1 cellular context compared by ENCODE assay signal in the genomic region with DNA sequence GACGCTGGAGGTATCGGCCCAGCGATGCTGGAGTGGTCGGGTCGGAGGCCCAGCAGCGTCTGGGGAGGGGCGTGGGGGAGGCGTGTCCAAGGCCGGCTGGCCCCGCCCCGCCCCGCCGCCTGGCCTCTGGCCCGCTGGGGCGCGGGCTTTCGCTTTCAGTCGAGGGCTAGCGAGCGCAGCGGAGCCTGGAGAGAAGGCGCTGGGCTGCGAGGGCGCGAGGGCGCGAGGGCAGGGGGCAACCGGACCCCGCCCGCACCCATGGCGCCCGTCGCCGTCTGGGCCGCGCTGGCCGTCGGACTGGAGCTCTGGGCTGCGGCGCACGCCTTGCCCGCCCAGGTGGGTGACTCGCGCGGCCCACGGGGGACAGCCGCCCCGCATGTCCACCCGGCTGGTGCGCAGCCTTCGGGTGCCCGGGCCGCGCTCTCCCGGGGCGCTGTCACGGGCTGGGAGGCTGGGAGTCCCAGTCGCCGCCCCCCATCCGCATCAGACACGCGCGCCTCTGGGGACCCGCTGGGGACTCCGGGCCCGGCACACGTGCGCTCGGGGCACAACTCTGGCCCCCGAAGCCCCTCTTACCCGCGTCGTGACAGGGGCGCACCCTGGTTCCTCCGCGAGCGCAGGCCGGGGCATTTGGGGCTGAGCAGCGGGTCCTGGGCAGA.
TF ChIP-seq lines count a peak whose summit lies in the region.

A gene (plus strand): TSS at position 158 of the 659 bp plus-strand sequence. CDS start 101 bp downstream, at position 259.

TF ChIP-seq in K562, 482 proteins besides CTCF, POLR2A, EP300 and RAD21 (continued from another document and continues in another):
- TF ChIP-seq, protein P1, sequence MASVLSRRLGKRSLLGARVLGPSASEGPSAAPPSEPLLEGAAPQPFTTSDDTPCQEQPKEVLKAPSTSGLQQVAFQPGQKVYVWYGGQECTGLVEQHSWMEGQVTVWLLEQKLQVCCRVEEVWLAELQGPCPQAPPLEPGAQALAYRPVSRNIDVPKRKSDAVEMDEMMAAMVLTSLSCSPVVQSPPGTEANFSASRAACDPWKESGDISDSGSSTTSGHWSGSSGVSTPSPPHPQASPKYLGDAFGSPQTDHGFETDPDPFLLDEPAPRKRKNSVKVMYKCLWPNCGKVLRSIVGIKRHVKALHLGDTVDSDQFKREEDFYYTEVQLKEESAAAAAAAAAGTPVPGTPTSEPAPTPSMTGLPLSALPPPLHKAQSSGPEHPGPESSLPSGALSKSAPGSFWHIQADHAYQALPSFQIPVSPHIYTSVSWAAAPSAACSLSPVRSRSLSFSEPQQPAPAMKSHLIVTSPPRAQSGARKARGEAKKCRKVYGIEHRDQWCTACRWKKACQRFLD (CRISPR knock-in tag; IDR thresholded peaks at IDR 0.05) = no peak
- TF ChIP-seq POLR3G (IDR thresholded peaks at IDR 0.05; ENCODE audit: extremely low read depth, insufficient read length, insufficient replicate concordance) = no peak
- TF ChIP-seq MTA1 (IDR thresholded peaks at IDR 0.05; ENCODE audit: borderline replicate concordance) = no peak
- TF ChIP-seq, protein P2, sequence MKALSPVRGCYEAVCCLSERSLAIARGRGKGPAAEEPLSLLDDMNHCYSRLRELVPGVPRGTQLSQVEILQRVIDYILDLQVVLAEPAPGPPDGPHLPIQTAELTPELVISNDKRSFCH (CRISPR knock-in tag; IDR thresholded peaks at IDR 0.05) = no peak
- TF ChIP-seq, protein P2 (tag; IDR thresholded peaks at IDR 0.05) = peak; percentile 85
- TF ChIP-seq ZNF589 (CRISPR knock-in tag; IDR thresholded peaks at IDR 0.05; ENCODE audit: low read depth) = 0 out of 2 replicates have a peak, but pooled peaks have one; percentile 33
- no peak for TF ChIP-seq RAD51 (IDR thresholded peaks at IDR 0.05; ENCODE audit: borderline replicate concordance, low read depth)
- TF ChIP-seq, protein P3, sequence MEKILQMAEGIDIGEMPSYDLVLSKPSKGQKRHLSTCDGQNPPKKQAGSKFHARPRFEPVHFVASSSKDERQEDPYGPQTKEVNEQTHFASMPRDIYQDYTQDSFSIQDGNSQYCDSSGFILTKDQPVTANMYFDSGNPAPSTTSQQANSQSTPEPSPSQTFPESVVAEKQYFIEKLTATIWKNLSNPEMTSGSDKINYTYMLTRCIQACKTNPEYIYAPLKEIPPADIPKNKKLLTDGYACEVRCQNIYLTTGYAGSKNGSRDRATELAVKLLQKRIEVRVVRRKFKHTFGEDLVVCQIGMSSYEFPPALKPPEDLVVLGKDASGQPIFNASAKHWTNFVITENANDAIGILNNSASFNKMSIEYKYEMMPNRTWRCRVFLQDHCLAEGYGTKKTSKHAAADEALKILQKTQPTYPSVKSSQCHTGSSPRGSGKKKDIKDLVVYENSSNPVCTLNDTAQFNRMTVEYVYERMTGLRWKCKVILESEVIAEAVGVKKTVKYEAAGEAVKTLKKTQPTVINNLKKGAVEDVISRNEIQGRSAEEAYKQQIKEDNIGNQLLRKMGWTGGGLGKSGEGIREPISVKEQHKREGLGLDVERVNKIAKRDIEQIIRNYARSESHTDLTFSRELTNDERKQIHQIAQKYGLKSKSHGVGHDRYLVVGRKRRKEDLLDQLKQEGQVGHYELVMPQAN (IDR thresholded peaks at IDR 0.05; ENCODE audit: borderline replicate concordance) = peak; percentile 65; the same call in 1 of the 2 replicates
- TF ChIP-seq ZNF354B (CRISPR knock-in tag; IDR thresholded peaks at IDR 0.05) = no peak
- peak; percentile 88 for TF ChIP-seq CXXC5 (CRISPR knock-in tag; IDR thresholded peaks at IDR 0.05)
- TF ChIP-seq, protein P4, sequence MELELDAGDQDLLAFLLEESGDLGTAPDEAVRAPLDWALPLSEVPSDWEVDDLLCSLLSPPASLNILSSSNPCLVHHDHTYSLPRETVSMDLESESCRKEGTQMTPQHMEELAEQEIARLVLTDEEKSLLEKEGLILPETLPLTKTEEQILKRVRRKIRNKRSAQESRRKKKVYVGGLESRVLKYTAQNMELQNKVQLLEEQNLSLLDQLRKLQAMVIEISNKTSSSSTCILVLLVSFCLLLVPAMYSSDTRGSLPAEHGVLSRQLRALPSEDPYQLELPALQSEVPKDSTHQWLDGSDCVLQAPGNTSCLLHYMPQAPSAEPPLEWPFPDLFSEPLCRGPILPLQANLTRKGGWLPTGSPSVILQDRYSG (tag; conservative IDR thresholded peaks at IDR 0.05; ENCODE audit: low read depth) = no peak
- TF ChIP-seq EWSR1 (IDR thresholded peaks at IDR 0.05; ENCODE audit: borderline replicate concordance, low read depth, partially characterized antibody) = no peak
- TF ChIP-seq FOXP1 (CRISPR knock-in tag; IDR thresholded peaks at IDR 0.05) = peak; percentile 88; the same call in 1 of the 2 replicates
- TF ChIP-seq PHF21A (IDR thresholded peaks at IDR 0.05; ENCODE audit: borderline replicate concordance, low read depth) = no peak
- peak; percentile 98 for TF ChIP-seq RBFOX2 (IDR thresholded peaks at IDR 0.05; ENCODE audit: low read depth, low read length)
- no peak for TF ChIP-seq ETV6 (IDR thresholded peaks at IDR 0.05; ENCODE audit: borderline replicate concordance in 1 of 2, low read depth in 2 of 2, low read length in 1 of 2)
- TF ChIP-seq ETV6 (CRISPR knock-in tag; IDR thresholded peaks at IDR 0.05; ENCODE audit: borderline replicate concordance) = no peak
- TF ChIP-seq TBP (optimal IDR thresholded peaks at IDR 0.05; ENCODE audit: low read depth, low read length) = peak; percentile 91
- TF ChIP-seq, protein P5, sequence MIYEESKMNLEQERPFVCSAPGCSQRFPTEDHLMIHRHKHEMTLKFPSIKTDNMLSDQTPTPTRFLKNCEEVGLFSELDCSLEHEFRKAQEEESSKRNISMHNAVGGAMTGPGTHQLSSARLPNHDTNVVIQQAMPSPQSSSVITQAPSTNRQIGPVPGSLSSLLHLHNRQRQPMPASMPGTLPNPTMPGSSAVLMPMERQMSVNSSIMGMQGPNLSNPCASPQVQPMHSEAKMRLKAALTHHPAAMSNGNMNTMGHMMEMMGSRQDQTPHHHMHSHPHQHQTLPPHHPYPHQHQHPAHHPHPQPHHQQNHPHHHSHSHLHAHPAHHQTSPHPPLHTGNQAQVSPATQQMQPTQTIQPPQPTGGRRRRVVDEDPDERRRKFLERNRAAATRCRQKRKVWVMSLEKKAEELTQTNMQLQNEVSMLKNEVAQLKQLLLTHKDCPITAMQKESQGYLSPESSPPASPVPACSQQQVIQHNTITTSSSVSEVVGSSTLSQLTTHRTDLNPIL (CRISPR knock-in tag; IDR thresholded peaks at IDR 0.05) = no peak
- no peak for TF ChIP-seq ZNF77 (CRISPR knock-in tag; IDR thresholded peaks at IDR 0.05)
- TF ChIP-seq DDX20 (tag; IDR thresholded peaks at IDR 0.05; ENCODE audit: low read depth) = no peak
- no peak for TF ChIP-seq POLR2H (tag; IDR thresholded peaks at IDR 0.05; ENCODE audit: low read depth)
- TF ChIP-seq, protein P6, sequence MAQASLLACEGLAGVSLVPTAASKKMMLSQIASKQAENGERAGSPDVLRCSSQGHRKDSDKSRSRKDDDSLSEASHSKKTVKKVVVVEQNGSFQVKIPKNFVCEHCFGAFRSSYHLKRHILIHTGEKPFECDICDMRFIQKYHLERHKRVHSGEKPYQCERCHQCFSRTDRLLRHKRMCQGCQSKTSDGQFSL (CRISPR knock-in tag; IDR thresholded peaks at IDR 0.05) = no peak
- TF ChIP-seq, protein P6 (tag; IDR thresholded peaks at IDR 0.05) = no peak
- TF ChIP-seq, protein P7, sequence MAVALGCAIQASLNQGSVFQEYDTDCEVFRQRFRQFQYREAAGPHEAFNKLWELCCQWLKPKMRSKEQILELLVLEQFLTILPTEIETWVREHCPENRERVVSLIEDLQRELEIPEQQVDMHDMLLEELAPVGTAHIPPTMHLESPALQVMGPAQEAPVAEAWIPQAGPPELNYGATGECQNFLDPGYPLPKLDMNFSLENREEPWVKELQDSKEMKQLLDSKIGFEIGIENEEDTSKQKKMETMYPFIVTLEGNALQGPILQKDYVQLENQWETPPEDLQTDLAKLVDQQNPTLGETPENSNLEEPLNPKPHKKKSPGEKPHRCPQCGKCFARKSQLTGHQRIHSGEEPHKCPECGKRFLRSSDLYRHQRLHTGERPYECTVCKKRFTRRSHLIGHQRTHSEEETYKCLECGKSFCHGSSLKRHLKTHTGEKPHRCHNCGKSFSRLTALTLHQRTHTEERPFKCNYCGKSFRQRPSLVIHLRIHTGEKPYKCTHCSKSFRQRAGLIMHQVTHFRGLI (CRISPR knock-in tag; IDR thresholded peaks at IDR 0.05) = no peak
- no peak for TF ChIP-seq SMAD2 (IDR thresholded peaks at IDR 0.05; ENCODE audit: low read depth, low read length)
- no peak for TF ChIP-seq GABPB2 (CRISPR knock-in tag; conservative IDR thresholded peaks at IDR 0.05)
- TF ChIP-seq, protein P8, sequence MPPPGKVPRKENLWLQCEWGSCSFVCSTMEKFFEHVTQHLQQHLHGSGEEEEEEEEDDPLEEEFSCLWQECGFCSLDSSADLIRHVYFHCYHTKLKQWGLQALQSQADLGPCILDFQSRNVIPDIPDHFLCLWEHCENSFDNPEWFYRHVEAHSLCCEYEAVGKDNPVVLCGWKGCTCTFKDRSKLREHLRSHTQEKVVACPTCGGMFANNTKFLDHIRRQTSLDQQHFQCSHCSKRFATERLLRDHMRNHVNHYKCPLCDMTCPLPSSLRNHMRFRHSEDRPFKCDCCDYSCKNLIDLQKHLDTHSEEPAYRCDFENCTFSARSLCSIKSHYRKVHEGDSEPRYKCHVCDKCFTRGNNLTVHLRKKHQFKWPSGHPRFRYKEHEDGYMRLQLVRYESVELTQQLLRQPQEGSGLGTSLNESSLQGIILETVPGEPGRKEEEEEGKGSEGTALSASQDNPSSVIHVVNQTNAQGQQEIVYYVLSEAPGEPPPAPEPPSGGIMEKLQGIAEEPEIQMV (tag; conservative IDR thresholded peaks at IDR 0.05; ENCODE audit: low read depth) = no peak
- no peak for TF ChIP-seq ZNF436 (CRISPR knock-in tag; IDR thresholded peaks at IDR 0.05)
- no peak for TF ChIP-seq SREBF1 (IDR thresholded peaks at IDR 0.05; ENCODE audit: borderline replicate concordance, low read depth, low read length)
- TF ChIP-seq TAF1 (IDR thresholded peaks at IDR 0.05; ENCODE audit: control insufficient read depth, extremely low read depth, insufficient read depth, low read length, severe bottlenecking) = peak; percentile 96
- no peak; the same call in 1 of the 2 replicates for TF ChIP-seq BCOR (IDR thresholded peaks at IDR 0.05)
- no peak for TF ChIP-seq RBM39 (optimal IDR thresholded peaks at IDR 0.05; ENCODE audit: low read depth, low read length)
- no peak for TF ChIP-seq NFATC3 (IDR thresholded peaks at IDR 0.05)
- TF ChIP-seq TRIM28 (IDR thresholded peaks at IDR 0.05) = no peak; the same call in 1 of the 2 replicates
- TF ChIP-seq RBM22 (IDR thresholded peaks at IDR 0.05; ENCODE audit: low read depth, low read length, poor library complexity, severe bottlenecking) = peak; percentile 60
- TF ChIP-seq MTA3 (IDR thresholded peaks at IDR 0.05; ENCODE audit: borderline replicate concordance) = peak; percentile 94
- no peak for TF ChIP-seq ATF1 (CRISPR knock-in tag; IDR thresholded peaks at IDR 0.05)
- peak; percentile 38; the same call in 1 of the 2 replicates for TF ChIP-seq ATF1 (tag; IDR thresholded peaks at IDR 0.05)
- TF ChIP-seq ZC3H4 (CRISPR knock-in tag; IDR thresholded peaks at IDR 0.05; ENCODE audit: borderline replicate concordance) = no peak
- no peak for TF ChIP-seq TOE1 (IDR thresholded peaks at IDR 0.05; ENCODE audit: borderline replicate concordance)
- no peak for TF ChIP-seq TOE1 (CRISPR knock-in tag; IDR thresholded peaks at IDR 0.05; ENCODE audit: borderline replicate concordance, low read depth)
- TF ChIP-seq, protein P9, sequence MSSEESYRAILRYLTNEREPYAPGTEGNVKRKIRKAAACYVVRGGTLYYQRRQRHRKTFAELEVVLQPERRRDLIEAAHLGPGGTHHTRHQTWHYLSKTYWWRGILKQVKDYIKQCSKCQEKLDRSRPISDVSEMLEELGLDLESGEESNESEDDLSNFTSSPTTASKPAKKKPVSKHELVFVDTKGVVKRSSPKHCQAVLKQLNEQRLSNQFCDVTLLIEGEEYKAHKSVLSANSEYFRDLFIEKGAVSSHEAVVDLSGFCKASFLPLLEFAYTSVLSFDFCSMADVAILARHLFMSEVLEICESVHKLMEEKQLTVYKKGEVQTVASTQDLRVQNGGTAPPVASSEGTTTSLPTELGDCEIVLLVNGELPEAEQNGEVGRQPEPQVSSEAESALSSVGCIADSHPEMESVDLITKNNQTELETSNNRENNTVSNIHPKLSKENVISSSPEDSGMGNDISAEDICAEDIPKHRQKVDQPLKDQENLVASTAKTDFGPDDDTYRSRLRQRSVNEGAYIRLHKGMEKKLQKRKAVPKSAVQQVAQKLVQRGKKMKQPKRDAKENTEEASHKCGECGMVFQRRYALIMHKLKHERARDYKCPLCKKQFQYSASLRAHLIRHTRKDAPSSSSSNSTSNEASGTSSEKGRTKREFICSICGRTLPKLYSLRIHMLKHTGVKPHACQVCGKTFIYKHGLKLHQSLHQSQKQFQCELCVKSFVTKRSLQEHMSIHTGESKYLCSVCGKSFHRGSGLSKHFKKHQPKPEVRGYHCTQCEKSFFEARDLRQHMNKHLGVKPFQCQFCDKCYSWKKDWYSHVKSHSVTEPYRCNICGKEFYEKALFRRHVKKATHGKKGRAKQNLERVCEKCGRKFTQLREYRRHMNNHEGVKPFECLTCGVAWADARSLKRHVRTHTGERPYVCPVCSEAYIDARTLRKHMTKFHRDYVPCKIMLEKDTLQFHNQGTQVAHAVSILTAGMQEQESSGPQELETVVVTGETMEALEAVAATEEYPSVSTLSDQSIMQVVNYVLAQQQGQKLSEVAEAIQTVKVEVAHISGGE (CRISPR knock-in tag; IDR thresholded peaks at IDR 0.05) = peak in 1 of 3 experiments; percentile 15; a peak in 1 of 6 replicates
- TF ChIP-seq DMBX1 (CRISPR knock-in tag; IDR thresholded peaks at IDR 0.05; ENCODE audit: borderline replicate concordance) = 0 out of 2 replicates have a peak, but pooled peaks have one; percentile 39
- no peak for TF ChIP-seq SNIP1 (IDR thresholded peaks at IDR 0.05; ENCODE audit: low read depth)
- TF ChIP-seq TCF7L2 (IDR thresholded peaks at IDR 0.05; ENCODE audit: low read depth, low read length) = no peak
